In the genomic region with DNA sequence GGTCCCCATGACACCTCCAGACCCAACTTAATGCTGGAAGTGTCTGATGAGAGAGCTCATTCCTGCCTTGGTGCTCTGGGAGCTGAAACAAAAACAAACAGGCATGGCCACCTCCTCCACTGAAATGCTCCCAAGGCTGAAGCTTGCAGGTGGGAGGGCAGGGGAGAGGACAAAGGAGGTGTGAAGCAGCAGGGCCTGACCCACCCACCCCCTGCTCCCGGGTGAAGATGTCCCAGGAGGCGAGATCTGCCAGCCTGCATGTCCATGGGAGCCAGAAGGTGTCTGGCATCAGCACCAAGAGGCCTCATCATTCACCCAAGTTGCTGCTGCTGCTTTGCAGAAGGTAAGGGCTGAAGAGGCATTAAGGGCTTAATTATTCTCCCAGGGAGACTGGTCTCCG, we compare ENCODE assay signal across 12 cellular contexts. TPM values are rescaled to one million over a fixed set of nuclear protein-coding genes. Genes with fewer than 3 reads are reported as not detected.
DNase-seq lines count a peak whose midpoint lies in the region; ATAC-seq and TF ChIP-seq lines count a peak whose summit lies in the region.
"Had no signal": no experiment of that assay in that cellular context is flagged by ENCODE, and none has a peak within 500 bp of the region (broad histone marks: within the 10 kb centered on the region; RNA-seq: fewer than 3 reads in every experiment).

No MANE protein-coding gene starts in this region.

- no peaks in the 10 kb centered on the region for H3K9me3 Mint-ChIP-seq in activated CD4-positive, alpha-beta T cell treated with anti-CD3 and anti-CD28 coated beads, Interleukin-2, amount 10 ng/mL, durations not matched to agents 7 days and 5 days
- no peaks in the 10 kb centered on the region for H3K9me3 Mint-ChIP-seq in naive thymus-derived CD8-positive, alpha-beta T cell
- H3K9me3 Mint-ChIP-seq in activated CD8-positive, alpha-beta T cell treated with anti-CD3 and anti-CD28 coated beads, Interleukin-2, amount 10 ng/mL, durations not matched to agents 7 days and 5 days (ENCODE audit: insufficient read depth) = no peaks in the 10 kb centered on the region

- POLR2A ChIA-PET in activated CD4-positive, alpha-beta T cell treated with anti-CD3 and anti-CD28 coated beads, Interleukin-2, amount 10 ng/mL, durations not matched to agents 7 days and 5 days (lab: Charles Lee) = interaction anchor here (0.6 kb wide), 1 partner anchor 144 kb away, joined by 4 read pairs; no protein-coding TSS in a partner anchor
- POLR2A ChIA-PET in naive thymus-derived CD8-positive, alpha-beta T cell (lab: Charles Lee) = interaction anchor here (0.7 to 3.3 kb wide), 5 partner anchors 10 to 28 kb away, joined by 3 to 19 read pairs (median 6); a partner anchor contains a TSS
- POLR2A ChIA-PET in activated CD8-positive, alpha-beta T cell treated with anti-CD3 and anti-CD28 coated beads, Interleukin-2, amount 10 ng/mL, durations not matched to agents 7 days and 5 days (lab: Charles Lee) = interaction anchor here (1.0 to 2.0 kb wide), 4 partner anchors 13 to 62 kb away, joined by 3 to 7 read pairs (median 4); a partner anchor contains a TSS

- peak overlapping the region; percentile 30 for H3K4me3 Mint-ChIP-seq in activated CD4-positive, alpha-beta T cell treated with anti-CD3 and anti-CD28 coated beads, Interleukin-2, amount 10 ng/mL, durations not matched to agents 7 days and 5 days
- peak overlapping the region in 6 of 10 donors; percentile 22 to 50 (median 40) for H3K4me3 Mint-ChIP-seq in naive thymus-derived CD8-positive, alpha-beta T cell
- H3K4me3 Mint-ChIP-seq in activated CD8-positive, alpha-beta T cell treated with anti-CD3 and anti-CD28 coated beads, Interleukin-2, amount 10 ng/mL, durations not matched to agents 7 days and 5 days = no peak overlapping the region

- no peak overlapping the region for H3K27ac Mint-ChIP-seq in activated CD4-positive, alpha-beta T cell treated with anti-CD3 and anti-CD28 coated beads, Interleukin-2, amount 10 ng/mL, durations not matched to agents 7 days and 5 days
- peak overlapping the region in 6 of 10 donors; percentile 19 to 70 (median 65) for H3K27ac Mint-ChIP-seq in naive thymus-derived CD8-positive, alpha-beta T cell
- no peak overlapping the region for H3K27ac Mint-ChIP-seq in activated CD8-positive, alpha-beta T cell treated with anti-CD3 and anti-CD28 coated beads, Interleukin-2, amount 10 ng/mL, durations not matched to agents 7 days and 5 days

- H3K9me3 ChIP-seq in ascending aorta (no peaks in the 10 kb centered on the region), tibial artery (no peaks in the 10 kb centered on the region)

- H3K4me3 ChIP-seq in ascending aorta = no peak overlapping the region
- H3K4me3 ChIP-seq in tibial artery = no peak overlapping the region
- H3K4me3 ChIP-seq: MG63 had no signal

- H3K36me3 Mint-ChIP-seq in activated CD4-positive, alpha-beta T cell treated with anti-CD3 and anti-CD28 coated beads, Interleukin-2, amount 10 ng/mL, durations not matched to agents 7 days and 5 days (ENCODE audit: low read depth) = peaks cover 13% of the 10 kb centered on the region
- H3K36me3 Mint-ChIP-seq in naive thymus-derived CD8-positive, alpha-beta T cell = peaks cover 0 to 11% (median 7%) of the 10 kb centered on the region in 3 donors
- H3K36me3 Mint-ChIP-seq in activated CD8-positive, alpha-beta T cell treated with anti-CD3 and anti-CD28 coated beads, Interleukin-2, amount 10 ng/mL, durations not matched to agents 7 days and 5 days (ENCODE audit: low read depth) = peaks cover 20% of the 10 kb centered on the region

- CTCF ChIA-PET in activated CD4-positive, alpha-beta T cell treated with anti-CD3 and anti-CD28 coated beads, Interleukin-2, amount 10 ng/mL, durations not matched to agents 7 days and 5 days (lab: Charles Lee) = interaction anchor here (0.6 to 7.9 kb wide), 7 partner anchors 7 to 141 kb away, joined by 3 to 91 read pairs (median 4); no protein-coding TSS in a partner anchor
- CTCF ChIA-PET in activated CD8-positive, alpha-beta T cell treated with anti-CD3 and anti-CD28 coated beads, Interleukin-2, amount 10 ng/mL, durations not matched to agents 7 days and 5 days (lab: Charles Lee) = interaction anchor here (0.9 to 9.5 kb wide), 11 partner anchors 15 to 157 kb away, joined by 3 to 304 read pairs (median 8); a partner anchor contains a TSS

- H3K27me3 ChIP-seq in ascending aorta = no peaks in the 10 kb centered on the region
- H3K27me3 ChIP-seq in tibial artery = no peaks in the 10 kb centered on the region
- H3K27me3 ChIP-seq: MG63 had no signal

- H3K4me1 ChIP-seq in ascending aorta = peaks cover 4 to 30% of the 10 kb centered on the region in 2 donors
- peaks cover 4 to 57% (median 41%) of the 10 kb centered on the region in 4 donors for H3K4me1 ChIP-seq in tibial artery

- no peak for DNase-seq in activated CD4-positive, alpha-beta T cell treated with anti-CD3 and anti-CD28 coated beads, Interleukin-2, amount 10 ng/mL, durations not matched to agents 7 days and 5 days
- no peak for DNase-seq in activated CD4-positive, alpha-beta T cell treated with anti-CD3 and anti-CD28 coated beads for 1 hour
- DNase-seq in ascending aorta (ENCODE audit: low spot score in 2 of 2) (no peak), tibial artery (no peak), NCI-H2081 treated with DMSO at 0.1 percent for 48 hours (lab: John Stamatoyannopoulos, UW) (no peak)
- DNase-seq in naive thymus-derived CD8-positive, alpha-beta T cell = no peak
- no peak for DNase-seq in activated CD8-positive, alpha-beta T cell treated with anti-CD3 and anti-CD28 coated beads, Interleukin-2, amount 10 ng/mL, durations not matched to agents 7 days and 5 days
- DNase-seq in activated CD4-positive, alpha-beta T cell treated with anti-CD3 and anti-CD28 coated beads, Interleukin-2, amount 50 U/mL, for 1 hour = no peak
- DNase-seq: activated gamma-delta T cell, MG63, NCI-H345 had no signal

- H3K27me3 Mint-ChIP-seq in activated CD4-positive, alpha-beta T cell treated with anti-CD3 and anti-CD28 coated beads, Interleukin-2, amount 10 ng/mL, durations not matched to agents 7 days and 5 days = peaks cover 7% of the 10 kb centered on the region
- H3K27me3 Mint-ChIP-seq in naive thymus-derived CD8-positive, alpha-beta T cell = no peaks in the 10 kb centered on the region
- peaks cover 14% of the 10 kb centered on the region for H3K27me3 Mint-ChIP-seq in activated CD8-positive, alpha-beta T cell treated with anti-CD3 and anti-CD28 coated beads, Interleukin-2, amount 10 ng/mL, durations not matched to agents 7 days and 5 days (ENCODE audit: low read depth)

- H3K27ac ChIP-seq in ascending aorta (peak overlapping the region; percentile 75 to 80), tibial artery (peak overlapping the region; percentile 71 to 77)
- H3K27ac ChIP-seq: HL-60 had no signal

- H3K36me3 ChIP-seq in ascending aorta = no peaks in the 10 kb centered on the region
- no peaks in the 10 kb centered on the region for H3K36me3 ChIP-seq in tibial artery
- H3K36me3 ChIP-seq: MG63 had no signal

- no peak for ATAC-seq in naive thymus-derived CD8-positive, alpha-beta T cell
- ATAC-seq in activated CD8-positive, alpha-beta T cell treated with anti-CD3 and anti-CD28 coated beads, Interleukin-2, amount 10 ng/mL, durations not matched to agents 7 days and 5 days = no peak

- no peak for TF ChIP-seq CTCF in ascending aorta (IDR thresholded peaks at IDR 0.05)
- TF ChIP-seq CTCF in tibial artery (IDR thresholded peaks at IDR 0.05) = no peak

- H3K4me1 Mint-ChIP-seq in activated CD4-positive, alpha-beta T cell treated with anti-CD3 and anti-CD28 coated beads, Interleukin-2, amount 10 ng/mL, durations not matched to agents 7 days and 5 days = peaks cover 24% of the 10 kb centered on the region
- H3K4me1 Mint-ChIP-seq in naive thymus-derived CD8-positive, alpha-beta T cell = peaks cover 9 to 27% (median 11%) of the 10 kb centered on the region in 4 donors
- H3K4me1 Mint-ChIP-seq in activated CD8-positive, alpha-beta T cell treated with anti-CD3 and anti-CD28 coated beads, Interleukin-2, amount 10 ng/mL, durations not matched to agents 7 days and 5 days (ENCODE audit: low read depth) = peaks cover 22% of the 10 kb centered on the region

- intact Hi-C loops in ascending aorta (cut with DNase I) = loop anchor here (1.0 to 10.0 kb wide), 3 partner anchors 17 to 260 kb away; a partner anchor contains a TSS
- intact Hi-C loops in tibial artery (cut with DNase I; ENCODE audit: low total_unique reads) = loop anchor here (10.0 kb wide), 1 partner anchor 130 kb away; a partner anchor contains a TSS

RNA-seq across cellular contexts. Expression of a gene that starts 4.2 kb away (rescaled TPM):
- total RNA-seq in activated CD4-positive, alpha-beta T cell treated with anti-CD3 and anti-CD28 coated beads, Interleukin-2, amount 10 ng/mL, durations not matched to agents 7 days and 5 days = under 1 TPM in 1 of 2 experiments, not detected in 1; 0.17 TPM
- not detected for total RNA-seq in ascending aorta
- total RNA-seq in naive thymus-derived CD8-positive, alpha-beta T cell = under 1 TPM in 1 of 2 experiments, not detected in 1; 0.19 TPM
- polyA plus RNA-seq in naive thymus-derived CD8-positive, alpha-beta T cell = under 1 TPM in 1 of 3 donors, not detected in 2; 0.09 TPM
- total RNA-seq in activated CD8-positive, alpha-beta T cell treated with anti-CD3 and anti-CD28 coated beads, Interleukin-2, amount 10 ng/mL, durations not matched to agents 7 days and 5 days = under 1 TPM; 0.13 to 0.32 TPM

RNA-seq across cellular contexts. Expression of a gene that starts 25.7 kb away (rescaled TPM):
- total RNA-seq in activated CD4-positive, alpha-beta T cell treated with anti-CD3 and anti-CD28 coated beads, Interleukin-2, amount 10 ng/mL, durations not matched to agents 7 days and 5 days = 100 to 1,000 TPM; 156 to 158 TPM
- total RNA-seq in ascending aorta = 222 TPM
- 10 to 100 TPM; 56.7 to 59.0 TPM for total RNA-seq in naive thymus-derived CD8-positive, alpha-beta T cell
- 10 to 100 TPM; 60.8 to 84.5 (median 71.0) TPM for polyA plus RNA-seq in naive thymus-derived CD8-positive, alpha-beta T cell
- total RNA-seq in activated CD8-positive, alpha-beta T cell treated with anti-CD3 and anti-CD28 coated beads, Interleukin-2, amount 10 ng/mL, durations not matched to agents 7 days and 5 days = 100 to 1,000 TPM; 167 to 170 TPM

RNA-seq across cellular contexts. Expression of a gene that starts 28.5 kb away (rescaled TPM):
- total RNA-seq in activated CD4-positive, alpha-beta T cell treated with anti-CD3 and anti-CD28 coated beads, Interleukin-2, amount 10 ng/mL, durations not matched to agents 7 days and 5 days = 10 to 100 TPM; 53.9 to 58.4 TPM
- 54.4 TPM for total RNA-seq in ascending aorta
- 1 to 10 TPM; 7.0 to 7.6 TPM for total RNA-seq in naive thymus-derived CD8-positive, alpha-beta T cell
- 10 to 100 TPM; 43.2 to 78.9 (median 55.3) TPM for polyA plus RNA-seq in naive thymus-derived CD8-positive, alpha-beta T cell
- total RNA-seq in activated CD8-positive, alpha-beta T cell treated with anti-CD3 and anti-CD28 coated beads, Interleukin-2, amount 10 ng/mL, durations not matched to agents 7 days and 5 days = 10 to 100 TPM; 67.8 to 73.0 TPM

Comparison
In these comparisons a context has a peak if more than half of its experiments do, and no peak if none do; other contexts are left out.
1. H3K27ac Mint-ChIP-seq: peak in naive thymus-derived CD8-positive, alpha-beta T cell (6 of 10); none in activated CD4-positive, alpha-beta T cell treated with anti-CD3 and anti-CD28 coated beads, Interleukin-2, amount 10 ng/mL, durations not matched to agents 7 days and 5 days (single experiment) and activated CD8-positive, alpha-beta T cell treated with anti-CD3 and anti-CD28 coated beads, Interleukin-2, amount 10 ng/mL, durations not matched to agents 7 days and 5 days (single experiment).